In the genomic region with DNA sequence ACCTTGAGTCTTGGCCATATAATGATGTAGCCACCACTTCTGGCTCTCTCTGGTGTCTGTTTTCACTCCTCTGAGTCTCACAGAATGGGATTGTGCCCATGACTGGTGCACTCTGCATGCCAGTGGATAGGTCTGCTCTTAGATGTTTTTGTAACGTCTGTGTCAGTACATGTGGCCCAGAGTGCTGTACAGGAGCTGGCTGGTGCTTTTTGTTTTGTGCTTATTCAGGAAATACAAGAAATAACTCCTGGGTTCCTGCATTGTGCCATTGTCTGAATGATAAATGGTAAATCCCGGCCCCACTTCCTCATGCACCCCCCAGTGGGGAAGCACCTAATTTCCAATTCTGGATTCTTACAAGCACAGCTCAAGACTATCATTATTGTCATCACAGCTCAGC, we compare ENCODE assay signal across 8 cellular contexts. TPM values are rescaled to one million over a fixed set of nuclear protein-coding genes. Genes with fewer than 3 reads are reported as not detected.
DNase-seq lines count a peak whose midpoint lies in the region; ATAC-seq and TF ChIP-seq lines count a peak whose summit lies in the region.
"Not testable (repeated sequence)": the region's sequence is repeated elsewhere in the genome, so short reads cannot be mapped to it uniquely, and the experiment has no call there.

No MANE protein-coding gene starts in this region.

- H3K9me3 Mint-ChIP-seq in CD4-positive, alpha-beta memory T cell; activated CD8-positive, alpha-beta T cell treated with anti-CD3 and anti-CD28 coated beads, Interleukin-2, amount 10 ng/mL, durations not matched to agents 7 days and 5 days (ENCODE audit: insufficient read depth); memory B cell: not testable (repeated sequence)

- peaks cover 15% of the 10 kb centered on the region for H3F3A ChIP-seq in SK-N-SH (replicated peaks; ENCODE audit: insufficient read depth)

- not testable (repeated sequence) for H3K9me3 ChIP-seq in CD4-positive, alpha-beta memory T cell (ENCODE audit: control insufficient read depth in 1 of 2, low read length in 2 of 2); SK-N-SH; left ventricle myocardium inferior (replicated peaks); gastrocnemius medialis; upper lobe of left lung

- peak overlapping the region; percentile 31; the same call in 1 of the 2 replicates for H3K4me2 ChIP-seq in SK-N-SH

- H3K4me1 Mint-ChIP-seq in CD4-positive, alpha-beta memory T cell = peaks cover 36 to 66% (median 50%) of the 10 kb centered on the region in 4 donors
- peaks cover 73% of the 10 kb centered on the region for H3K4me1 Mint-ChIP-seq in activated CD8-positive, alpha-beta T cell treated with anti-CD3 and anti-CD28 coated beads, Interleukin-2, amount 10 ng/mL, durations not matched to agents 7 days and 5 days (ENCODE audit: low read depth)
- H3K4me1 Mint-ChIP-seq in memory B cell = peaks cover 32% of the 10 kb centered on the region

- H3K4me1 ChIP-seq in CD4-positive, alpha-beta memory T cell (ENCODE audit: insufficient read depth, low read length) = peaks cover 51% of the 10 kb centered on the region
- H3K4me1 ChIP-seq in SK-N-SH (ENCODE audit: control insufficient read depth in 1 of 2, insufficient read depth in 2 of 2, low read depth in 1 of 2, low read length in 1 of 2) (peaks cover 12 to 13% of the 10 kb centered on the region in 2 experiments; a peak in 3 of 4 replicates), left ventricle myocardium inferior (peaks cover 58% of the 10 kb centered on the region), gastrocnemius medialis (peaks cover 3 to 18% of the 10 kb centered on the region in 2 donors), upper lobe of left lung (peaks cover 31 to 54% (median 37%) of the 10 kb centered on the region in 4 donors)

- peak overlapping the region; percentile 78 to 99 (median 84) for H3K27ac Mint-ChIP-seq in CD4-positive, alpha-beta memory T cell
- peak overlapping the region; percentile 39 for H3K27ac Mint-ChIP-seq in activated CD8-positive, alpha-beta T cell treated with anti-CD3 and anti-CD28 coated beads, Interleukin-2, amount 10 ng/mL, durations not matched to agents 7 days and 5 days
- H3K27ac Mint-ChIP-seq in memory B cell = peak overlapping the region; percentile 99

- H3K9ac ChIP-seq in SK-N-SH = not testable (repeated sequence)

- not testable (repeated sequence) for TF ChIP-seq RAD21 in SK-N-SH (IDR thresholded peaks at IDR 0.05; ENCODE audit: low read length)

- WGBS in SK-N-SH (ENCODE audit: low lambda C conversion rate) = 47% methylated on average over 2 of the region's 2 CpGs
- WGBS in upper lobe of left lung, 2 donors = 0 to 39% methylated on average over 2 of the region's 2 CpGs

- not testable (repeated sequence) for ATAC-seq in activated CD8-positive, alpha-beta T cell treated with anti-CD3 and anti-CD28 coated beads, Interleukin-2, amount 10 ng/mL, durations not matched to agents 7 days and 5 days; memory B cell (ENCODE audit: low read depth); upper lobe of left lung (ENCODE audit: low FRiP score in 2 of 2)
- ATAC-seq in esophagus mucosa = peak; percentile 60
- peak in 1 of 2 donors; percentile 17 for ATAC-seq in gastrocnemius medialis

- H3K27me3 Mint-ChIP-seq in CD4-positive, alpha-beta memory T cell; activated CD8-positive, alpha-beta T cell treated with anti-CD3 and anti-CD28 coated beads, Interleukin-2, amount 10 ng/mL, durations not matched to agents 7 days and 5 days (ENCODE audit: low read depth); memory B cell: not testable (repeated sequence)

- H3K9me2 ChIP-seq in SK-N-SH = not testable (repeated sequence)

- H3K79me2 ChIP-seq in SK-N-SH (ENCODE audit: insufficient read depth) = not testable (repeated sequence)

- H3K36me3 ChIP-seq in CD4-positive, alpha-beta memory T cell (ENCODE audit: insufficient read depth, low read length) = peaks cover 12% of the 10 kb centered on the region
- not testable (repeated sequence) for H3K36me3 ChIP-seq in SK-N-SH (replicated peaks in 1 of 2; ENCODE audit: control insufficient read depth in 1 of 2, insufficient read depth in 2 of 2, low read length in 1 of 2); left ventricle myocardium inferior; gastrocnemius medialis; upper lobe of left lung

- POLR2A ChIA-PET in CD4-positive, alpha-beta memory T cell (lab: Charles Lee; ENCODE audit: partially characterized antibody) = interaction anchor here (1.3 to 3.2 kb wide), 4 partner anchors 8 to 184 kb away, joined by 4 to 16 read pairs (median 8); partner anchors contain the start of gene SP140
- POLR2A ChIA-PET in SK-N-SH (lab: Yijun Ruan, JAX) = not testable (repeated sequence)
- POLR2A ChIA-PET in activated CD8-positive, alpha-beta T cell treated with anti-CD3 and anti-CD28 coated beads, Interleukin-2, amount 10 ng/mL, durations not matched to agents 7 days and 5 days (lab: Charles Lee) = interaction anchor here (1.2 to 6.0 kb wide), 2 partner anchors 81 to 190 kb away, joined by 5 to 40 read pairs; partner anchors contain the start of genes SP110 and SP140L

- H3K27me3 ChIP-seq in CD4-positive, alpha-beta memory T cell (ENCODE audit: insufficient read depth, low read length); SK-N-SH (ENCODE audit: insufficient read depth); left ventricle myocardium inferior (ENCODE audit: low read depth); gastrocnemius medialis; upper lobe of left lung: not testable (repeated sequence)

- peaks cover 30 to 38% of the 10 kb centered on the region in 2 donors for H3K36me3 Mint-ChIP-seq in CD4-positive, alpha-beta memory T cell
- peaks cover 47% of the 10 kb centered on the region for H3K36me3 Mint-ChIP-seq in activated CD8-positive, alpha-beta T cell treated with anti-CD3 and anti-CD28 coated beads, Interleukin-2, amount 10 ng/mL, durations not matched to agents 7 days and 5 days (ENCODE audit: low read depth)
- peaks cover 20% of the 10 kb centered on the region for H3K36me3 Mint-ChIP-seq in memory B cell

- peak overlapping the region; percentile 21 for H3K27ac ChIP-seq in CD4-positive, alpha-beta memory T cell (ENCODE audit: low read depth, low read length)
- not testable (repeated sequence) for H3K27ac ChIP-seq in SK-N-SH (ENCODE audit: low read depth in 2 of 2, low read length in 1 of 2)
- H3K27ac ChIP-seq in left ventricle myocardium inferior (replicated peaks) (peak overlapping the region; percentile 71), gastrocnemius medialis (peak overlapping the region in 3 of 4 donors; percentile 27 to 74 (median 55)), upper lobe of left lung (peak overlapping the region; percentile 62 to 73 (median 64))

- H2AFZ ChIP-seq in SK-N-SH (ENCODE audit: low read depth) = not testable (repeated sequence)

- not testable (repeated sequence) for DNase-seq in CD4-positive, alpha-beta memory T cell; SK-N-SH; activated CD8-positive, alpha-beta T cell treated with anti-CD3 and anti-CD28 coated beads, Interleukin-2, amount 10 ng/mL, durations not matched to agents 7 days and 5 days; left ventricle myocardium inferior; memory B cell (ENCODE audit: low spot score in 2 of 2); gastrocnemius medialis; upper lobe of left lung

- CTCF ChIA-PET in CD4-positive, alpha-beta memory T cell (lab: Charles Lee; ENCODE audit: partially characterized antibody) = interaction anchor here (1.2 kb wide), 1 partner anchor 207 kb away, joined by 4 read pairs; no protein-coding TSS in a partner anchor
- CTCF ChIA-PET in SK-N-SH (lab: Yijun Ruan, JAX); activated CD8-positive, alpha-beta T cell treated with anti-CD3 and anti-CD28 coated beads, Interleukin-2, amount 10 ng/mL, durations not matched to agents 7 days and 5 days (lab: Charles Lee): not testable (repeated sequence)

- intact Hi-C loops in CD4-positive, alpha-beta memory T cell (cut with micrococcal nuclease); left ventricle myocardium inferior (cut with micrococcal nuclease); gastrocnemius medialis (cut with DNase I; ENCODE audit: low total_unique reads): not testable (repeated sequence)

- not testable (repeated sequence) for H3K4me3 Mint-ChIP-seq in CD4-positive, alpha-beta memory T cell; activated CD8-positive, alpha-beta T cell treated with anti-CD3 and anti-CD28 coated beads, Interleukin-2, amount 10 ng/mL, durations not matched to agents 7 days and 5 days; memory B cell

- H4K20me1 ChIP-seq in SK-N-SH (ENCODE audit: insufficient read depth) = not testable (repeated sequence)

- TF ChIP-seq EP300 in SK-N-SH (IDR thresholded peaks at IDR 0.05; ENCODE audit: borderline replicate concordance in 1 of 2, low read depth in 1 of 2, low read length in 1 of 2) = not testable (repeated sequence)
- TF ChIP-seq EP300 in upper lobe of left lung (IDR thresholded peaks at IDR 0.05) = peak in 1 of 4 donors; percentile 34

- not testable (repeated sequence) for TF ChIP-seq CTCF in SK-N-SH (IDR thresholded peaks at IDR 0.05); left ventricle myocardium inferior (IDR thresholded peaks at IDR 0.05; ENCODE audit: borderline replicate concordance); gastrocnemius medialis (IDR thresholded peaks at IDR 0.05 in 4 of 5, conservative IDR thresholded peaks at IDR 0.05 in 1 of 5); upper lobe of left lung (IDR thresholded peaks at IDR 0.05)

- in situ Hi-C loops in gastrocnemius medialis (cut with MboI; ENCODE audit: low sequenced_read_pairs in 4 of 4) = not testable (repeated sequence)

- TF ChIP-seq POLR2A in gastrocnemius medialis (IDR thresholded peaks at IDR 0.05); upper lobe of left lung (IDR thresholded peaks at IDR 0.05): not testable (repeated sequence)

- H3K4me3 ChIP-seq in CD4-positive, alpha-beta memory T cell (ENCODE audit: low read length in 2 of 2); SK-N-SH (ENCODE audit: low read depth in 2 of 2, low read length in 1 of 2); left ventricle myocardium inferior; gastrocnemius medialis; upper lobe of left lung: not testable (repeated sequence)

RNA-seq across cellular contexts. Expression of gene SP100, which starts 6.7 kb away (rescaled TPM):
- total RNA-seq in CD4-positive, alpha-beta memory T cell = 100 to 1,000 TPM; 210 to 226 TPM
- polyA plus RNA-seq in CD4-positive, alpha-beta memory T cell = 100 to 1,000 TPM; 101 to 222 TPM
- 38.1 and 50.6 TPM in 2 replicates for polyA plus RNA-seq in SK-N-SH (2012; rRNA removed)
- polyA plus RNA-seq in SK-N-SH (2012; cell fraction: cytosol; rRNA removed) = 51.6 and 62.3 TPM in 2 replicates
- 23.2 and 49.5 TPM in 2 replicates for polyA plus RNA-seq in SK-N-SH (2012; cell fraction: nucleus; rRNA removed)
- total RNA-seq in activated CD8-positive, alpha-beta T cell treated with anti-CD3 and anti-CD28 coated beads, Interleukin-2, amount 10 ng/mL, durations not matched to agents 7 days and 5 days = 100 to 1,000 TPM; 295 to 309 TPM
- total RNA-seq in esophagus mucosa (38.5 TPM), left ventricle myocardium inferior (76.9 TPM), gastrocnemius medialis (10 to 100 TPM; 18.2 to 30.7 (median 19.5) TPM), upper lobe of left lung (100 to 1,000 TPM; 117 to 260 (median 153) TPM)

Comparison
In these comparisons a context has a peak if more than half of its experiments do, and no peak if none do; other contexts are left out.
1. H3K27ac Mint-ChIP-seq: peak in every context shown above with its lines; median percentile 99 in memory B cell; 84 in CD4-positive, alpha-beta memory T cell; 39 in activated CD8-positive, alpha-beta T cell treated with anti-CD3 and anti-CD28 coated beads, Interleukin-2, amount 10 ng/mL, durations not matched to agents 7 days and 5 days.